Comparison of ENCODE assay signal across 12 cellular contexts in the genomic region with DNA sequence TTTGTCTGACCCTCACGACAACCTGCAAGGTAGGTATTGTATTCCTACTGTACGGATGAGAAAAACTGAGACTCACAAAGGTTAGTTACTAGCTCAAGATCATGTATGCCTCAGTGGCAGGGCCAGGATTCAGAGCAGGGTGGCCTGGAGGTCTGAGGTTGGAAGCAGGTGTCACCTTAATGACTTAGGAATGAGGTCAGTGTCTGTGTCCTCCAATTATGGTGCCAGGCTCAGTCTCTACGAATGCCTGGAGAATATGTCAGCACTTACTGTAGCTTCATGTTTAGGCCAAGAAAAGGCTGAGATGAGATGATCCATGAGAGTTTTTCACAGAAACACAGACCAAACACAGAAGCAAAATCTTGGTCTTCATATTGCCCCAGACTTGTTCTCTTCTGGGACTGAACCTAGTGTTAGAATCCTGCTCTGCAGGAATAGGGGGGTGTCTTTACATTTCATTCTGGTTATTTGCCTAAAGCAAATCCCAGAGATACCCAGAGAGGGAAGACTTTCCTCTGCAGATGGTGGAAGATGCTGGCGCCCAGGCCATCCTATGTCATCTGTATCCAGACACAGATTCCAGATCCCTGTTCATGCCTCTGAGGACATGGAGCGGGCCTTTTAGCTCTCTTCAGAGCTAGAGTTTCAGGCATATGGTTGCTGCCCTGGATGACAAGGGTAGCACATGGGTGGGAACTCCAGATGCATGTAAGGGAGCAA. TPM values are rescaled to one million over a fixed set of nuclear protein-coding genes. Genes with fewer than 3 reads are reported as not detected.
DNase-seq lines count a peak whose midpoint lies in the region; TF ChIP-seq lines count a peak whose summit lies in the region.
"Had no signal": no experiment of that assay in that cellular context is flagged by ENCODE, and none has a peak within 500 bp of the region (broad histone marks: within the 10 kb centered on the region; RNA-seq: fewer than 3 reads in every experiment).

No MANE protein-coding gene starts in this region.

- POLR2A ChIA-PET in Caco-2 (lab: Charles Lee) (interaction anchor here (1.4 kb wide), 1 partner anchor 16 kb away, joined by 7 read pairs; a partner anchor contains a TSS), RWPE1 (lab: Yijun Ruan, JAX; ENCODE audit: low non-redundant PET) (interaction anchor here (0.6 to 1.5 kb wide), 3 partner anchors 9 to 16 kb away, joined by 3 to 7 read pairs (median 7); a partner anchor contains a TSS)

- no peaks in the 10 kb centered on the region for H3K9me3 Mint-ChIP-seq in Caco-2 (ENCODE audit: unreplicated experiment)
- H3K9me3 Mint-ChIP-seq in activated T-helper 1 cell treated with anti-CD3 and anti-CD28 coated beads, Interleukin-12 subunit alpha, Interleukin-12 subunit beta, Interleukin-2, Interleukin-4 antibody, amounts not matched to agents 30 ng/mL and 10 ng/mL and 1 ng/mL, durations not matched to agents 14 hours and 24 hours and 36 hours: no peaks in the 10 kb centered on the region
- H3K9me3 Mint-ChIP-seq: activated naive CD4-positive, alpha-beta T cell treated with anti-CD3 and anti-CD28 coated beads, Interleukin-2, amount 10 ng/mL, durations not matched to agents 7 days and 5 days; naive thymus-derived CD4-positive, alpha-beta T cell had no signal

- H3K27ac ChIP-seq in RWPE1 (peak overlapping the region; percentile 91), sigmoid colon (peak overlapping the region; percentile 44 to 68 (median 55))

- H3K9me3 ChIP-seq in Caco-2 (no peaks in the 10 kb centered on the region), sigmoid colon (no peaks in the 10 kb centered on the region)
- H3K9me3 ChIP-seq: BLaER1 treated with 17β-estradiol and CSF1 and Interleukin-3, amounts not matched to agents 10 nM and 100 nM had no signal

- peak overlapping the region; percentile 87 for H3K27ac Mint-ChIP-seq in Caco-2 (ENCODE audit: unreplicated experiment)
- H3K27ac Mint-ChIP-seq in activated T-helper 1 cell treated with anti-CD3 and anti-CD28 coated beads, Interleukin-12 subunit alpha, Interleukin-12 subunit beta, Interleukin-2, Interleukin-4 antibody, amounts not matched to agents 30 ng/mL and 10 ng/mL and 1 ng/mL, durations not matched to agents 14 hours and 24 hours and 36 hours: no peak overlapping the region
- H3K27ac Mint-ChIP-seq: activated naive CD4-positive, alpha-beta T cell treated with anti-CD3 and anti-CD28 coated beads, Interleukin-2, amount 10 ng/mL, durations not matched to agents 7 days and 5 days; naive thymus-derived CD4-positive, alpha-beta T cell had no signal

- TF ChIP-seq POLR2A in sigmoid colon (IDR thresholded peaks at IDR 0.05): no peak

- TF ChIP-seq EP300 in sigmoid colon (IDR thresholded peaks at IDR 0.05): no peak

- CTCF ChIA-PET in Caco-2 (lab: Charles Lee) (interaction anchor here (0.6 to 1.3 kb wide), 2 partner anchors 26 to 56 kb away, joined by 3 read pairs; no protein-coding TSS in a partner anchor), RWPE1 (lab: Yijun Ruan, JAX) (no interaction called here)

- WGBS in sigmoid colon, 2 donors: 92 to 96% methylated on average over 5 of the region's 5 CpGs

- no peak overlapping the region for H3K4me3 Mint-ChIP-seq in Caco-2 (ENCODE audit: unreplicated experiment)
- H3K4me3 Mint-ChIP-seq in activated T-helper 1 cell treated with anti-CD3 and anti-CD28 coated beads, Interleukin-12 subunit alpha, Interleukin-12 subunit beta, Interleukin-2, Interleukin-4 antibody, amounts not matched to agents 30 ng/mL and 10 ng/mL and 1 ng/mL, durations not matched to agents 14 hours and 24 hours and 36 hours: no peak overlapping the region
- H3K4me3 Mint-ChIP-seq: activated naive CD4-positive, alpha-beta T cell treated with anti-CD3 and anti-CD28 coated beads, Interleukin-2, amount 10 ng/mL, durations not matched to agents 7 days and 5 days; naive thymus-derived CD4-positive, alpha-beta T cell had no signal

- intact Hi-C loops in Caco-2 (cut with micrococcal nuclease; ENCODE audit: unreplicated experiment) (loop anchor here (10.0 kb wide), 1 partner anchor 143 kb away; a partner anchor contains a TSS), sigmoid colon (cut with DNase I) (no loop called here)
- intact Hi-C loops in activated T-helper 1 cell treated with anti-CD3 and anti-CD28 coated beads, Interleukin-12 subunit alpha, Interleukin-12 subunit beta, Interleukin-2, Interleukin-4 antibody, amounts not matched to agents 30 ng/mL and 10 ng/mL and 1 ng/mL, durations not matched to agents 14 hours and 24 hours and 36 hours (cut with micrococcal nuclease): no loop called here

- BruUV-seq in Caco-2 (replicated peaks; lab: Mats Ljungman, UMichigan): no TSS peak

- no peak overlapping the region for H3K4me3 ChIP-seq in Caco-2 (ENCODE audit: low read depth, low read length)
- no peak overlapping the region for H3K4me3 ChIP-seq in sigmoid colon
- H3K4me3 ChIP-seq: BLaER1 treated with 17β-estradiol and CSF1 and Interleukin-3, amounts not matched to agents 10 nM and 100 nM had no signal

- peaks cover 46% of the 10 kb centered on the region for H3K4me1 Mint-ChIP-seq in Caco-2 (ENCODE audit: low read depth, unreplicated experiment)
- peaks cover 9% of the 10 kb centered on the region for H3K4me1 Mint-ChIP-seq in activated T-helper 1 cell treated with anti-CD3 and anti-CD28 coated beads, Interleukin-12 subunit alpha, Interleukin-12 subunit beta, Interleukin-2, Interleukin-4 antibody, amounts not matched to agents 30 ng/mL and 10 ng/mL and 1 ng/mL, durations not matched to agents 14 hours and 24 hours and 36 hours (ENCODE audit: low read depth)

- H3K36me3 Mint-ChIP-seq in Caco-2 (ENCODE audit: insufficient read depth, unreplicated experiment): peaks cover 4% of the 10 kb centered on the region
- H3K36me3 Mint-ChIP-seq in activated T-helper 1 cell treated with anti-CD3 and anti-CD28 coated beads, Interleukin-12 subunit alpha, Interleukin-12 subunit beta, Interleukin-2, Interleukin-4 antibody, amounts not matched to agents 30 ng/mL and 10 ng/mL and 1 ng/mL, durations not matched to agents 14 hours and 24 hours and 36 hours (ENCODE audit: low read depth): no peaks in the 10 kb centered on the region
- H3K36me3 Mint-ChIP-seq: activated naive CD4-positive, alpha-beta T cell treated with anti-CD3 and anti-CD28 coated beads, Interleukin-2, amount 10 ng/mL, durations not matched to agents 7 days and 5 days; naive thymus-derived CD4-positive, alpha-beta T cell had no signal

- H3K27me3 ChIP-seq in Caco-2 (replicated peaks; ENCODE audit: control insufficient read depth, insufficient read depth, low read length) (no peaks in the 10 kb centered on the region), sigmoid colon (no peaks in the 10 kb centered on the region)
- H3K27me3 ChIP-seq: BLaER1 treated with 17β-estradiol and CSF1 and Interleukin-3, amounts not matched to agents 10 nM and 100 nM had no signal

- H3K4me1 ChIP-seq in Caco-2 (peaks cover 40% of the 10 kb centered on the region), sigmoid colon (peaks cover 0 to 13% (median 12%) of the 10 kb centered on the region in 4 donors)

- H3K27me3 Mint-ChIP-seq in Caco-2 (ENCODE audit: insufficient read depth, unreplicated experiment): no peaks in the 10 kb centered on the region
- peaks cover 4% of the 10 kb centered on the region for H3K27me3 Mint-ChIP-seq in activated T-helper 1 cell treated with anti-CD3 and anti-CD28 coated beads, Interleukin-12 subunit alpha, Interleukin-12 subunit beta, Interleukin-2, Interleukin-4 antibody, amounts not matched to agents 30 ng/mL and 10 ng/mL and 1 ng/mL, durations not matched to agents 14 hours and 24 hours and 36 hours (ENCODE audit: insufficient read depth)

- DNase-seq in Caco-2: no peak
- DNase-seq in RWPE1 (ENCODE audit: low spot score): no peak
- peak; percentile 5 for DNase-seq in fibroblast of peridontal ligament (ENCODE audit: extremely low read depth)
- peak; percentile 18 for DNase-seq in sigmoid colon
- DNase-seq in activated CD4-positive, alpha-beta T cell treated with anti-CD3 and anti-CD28 coated beads, Interleukin-2, amount 50 U/mL, for 1 hour: no peak
- DNase-seq in COLO668 (lab: John Stamatoyannopoulos, UW; ENCODE audit: unreplicated experiment): no peak
- no peak for DNase-seq in activated T-helper 1 cell treated with anti-CD3 and anti-CD28 coated beads, Interleukin-12 subunit alpha, Interleukin-12 subunit beta, Interleukin-2, Interleukin-4 antibody, amounts not matched to agents 30 ng/mL and 10 ng/mL and 1 ng/mL, durations not matched to agents 14 hours and 24 hours and 36 hours (ENCODE audit: low spot score)
- DNase-seq in DMS153 treated with DMSO at 0.1 percent for 48 hours (lab: John Stamatoyannopoulos, UW; ENCODE audit: unreplicated experiment): no peak
- DNase-seq: activated naive CD4-positive, alpha-beta T cell treated with anti-CD3 and anti-CD28 coated beads, Interleukin-2, amount 10 ng/mL, durations not matched to agents 7 days and 5 days; naive thymus-derived CD4-positive, alpha-beta T cell; SHP77 treated with DMSO at 0.1 percent for 48 hours had no signal

- no peaks in the 10 kb centered on the region for H3K36me3 ChIP-seq in Caco-2 (ENCODE audit: control insufficient read depth, insufficient read depth, low read length)
- H3K36me3 ChIP-seq in sigmoid colon: no peaks in the 10 kb centered on the region
- H3K36me3 ChIP-seq: BLaER1 treated with 17β-estradiol and CSF1 and Interleukin-3, amounts not matched to agents 10 nM and 100 nM had no signal

- TF ChIP-seq CTCF in Caco-2 (IDR thresholded peaks at IDR 0.05; ENCODE audit: insufficient read depth in 1 of 2, low read depth in 1 of 2, low read length in 1 of 2, severe bottlenecking in 1 of 2, unreplicated experiment in 1 of 2): no peak
- no peak for TF ChIP-seq CTCF in RWPE1 (conservative IDR thresholded peaks at IDR 0.05; ENCODE audit: low read depth)
- TF ChIP-seq CTCF in sigmoid colon (IDR thresholded peaks at IDR 0.05): no peak

RNA-seq across cellular contexts. Expression of a gene that starts 16.3 kb away (rescaled TPM):
- total RNA-seq in Caco-2 (2022) (203 and 213 TPM in 2 replicates), sigmoid colon (100 to 1,000 TPM in 2 of 4 donors, 10 to 100 TPM in 2; 92.0 to 116 (median 98.9) TPM)
- polyA plus RNA-seq in sigmoid colon: 10 to 100 TPM; 57.1 to 78.8 (median 67.1) TPM
- total RNA-seq in activated T-helper 1 cell treated with anti-CD3 and anti-CD28 coated beads, Interleukin-12 subunit alpha, Interleukin-12 subunit beta, Interleukin-2, Interleukin-4 antibody, amounts not matched to agents 30 ng/mL and 10 ng/mL and 1 ng/mL, durations not matched to agents 14 hours and 24 hours and 36 hours: 128 and 130 TPM in 2 replicates

RNA-seq across cellular contexts. Expression of a gene that starts 35.3 kb away (rescaled TPM):
- total RNA-seq in Caco-2 (2022) (7.1 and 9.2 TPM in 2 replicates), sigmoid colon (10 to 100 TPM in 1 of 4 donors, 1 to 10 TPM in 3; 5.7 to 12.5 (median 8.1) TPM)
- polyA plus RNA-seq in sigmoid colon: 1 to 10 TPM in 2 of 3 donors, under 1 TPM in 1; 0.69 to 3.4 (median 1.8) TPM
- total RNA-seq in activated T-helper 1 cell treated with anti-CD3 and anti-CD28 coated beads, Interleukin-12 subunit alpha, Interleukin-12 subunit beta, Interleukin-2, Interleukin-4 antibody, amounts not matched to agents 30 ng/mL and 10 ng/mL and 1 ng/mL, durations not matched to agents 14 hours and 24 hours and 36 hours: 5.3 and 6.2 TPM in 2 replicates

Comparison
In these comparisons a context has a peak if more than half of its experiments do, and no peak if none do; other contexts are left out.
1. DNase-seq: peak in fibroblast of peridontal ligament (single experiment) and sigmoid colon (single experiment); none in Caco-2 (0 of 2), RWPE1 (single experiment), activated CD4-positive, alpha-beta T cell treated with anti-CD3 and anti-CD28 coated beads, Interleukin-2, amount 50 U/mL, for 1 hour (single experiment), COLO668 (single experiment), activated T-helper 1 cell treated with anti-CD3 and anti-CD28 coated beads, Interleukin-12 subunit alpha, Interleukin-12 subunit beta, Interleukin-2, Interleukin-4 antibody, amounts not matched to agents 30 ng/mL and 10 ng/mL and 1 ng/mL, durations not matched to agents 14 hours and 24 hours and 36 hours (single experiment) and DMS153 treated with DMSO at 0.1 percent for 48 hours (single experiment).